In the genomic region with DNA sequence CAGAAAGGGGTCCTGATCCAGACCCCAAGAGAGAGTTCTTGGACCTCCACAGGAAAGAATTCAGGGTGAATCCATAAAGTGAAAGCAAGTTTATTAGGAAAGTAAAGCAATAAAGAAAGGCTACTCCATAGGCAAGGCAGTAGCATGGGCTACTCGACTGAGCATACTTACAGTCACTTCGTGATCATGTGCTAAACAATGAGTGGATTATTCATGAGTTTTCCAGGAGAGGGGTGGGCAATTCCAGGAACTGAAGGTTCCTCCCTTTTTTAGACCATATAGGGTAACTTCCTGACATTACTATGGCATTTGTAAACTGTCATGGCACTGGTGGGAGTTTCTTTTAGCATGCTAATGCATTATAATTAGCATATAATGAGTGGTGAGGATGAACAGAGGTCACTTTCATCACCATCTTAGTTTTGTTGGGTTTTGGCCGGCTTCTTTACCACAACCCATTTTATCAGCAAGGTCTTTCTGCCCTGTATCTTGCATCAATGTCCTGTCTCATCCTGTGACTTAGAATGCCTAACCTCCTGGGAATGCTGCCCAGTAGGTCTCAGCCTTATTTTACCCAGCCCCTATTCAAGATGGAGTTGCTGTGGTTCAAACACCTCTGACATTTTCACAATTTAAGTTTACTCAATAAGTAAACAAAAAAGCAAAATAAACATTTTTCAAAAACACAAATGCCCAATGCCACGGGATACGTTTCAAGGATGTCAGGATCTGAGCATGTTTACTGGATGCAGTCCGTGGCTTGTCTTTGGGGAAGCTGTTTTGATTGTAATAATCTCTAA, we compare ENCODE assay signal across 1 cellular context.
TF ChIP-seq lines count a peak whose summit lies in the region.

No MANE protein-coding gene starts in this region.

TF ChIP-seq in K562, 482 proteins besides CTCF, POLR2A, EP300 and RAD21 (continues in another document):
- peak; percentile 87; the same call in 1 of the 2 replicates for TF ChIP-seq HSF4 (CRISPR knock-in tag; IDR thresholded peaks at IDR 0.05; ENCODE audit: borderline replicate concordance)
- TF ChIP-seq ZNF174 (CRISPR knock-in tag; IDR thresholded peaks at IDR 0.05) = peak; percentile 90
- TF ChIP-seq RBBP5 (IDR thresholded peaks at IDR 0.05; ENCODE audit: borderline replicate concordance, insufficient read depth, low read length, poor library complexity, severe bottlenecking) = no peak
- TF ChIP-seq SREBF1 (IDR thresholded peaks at IDR 0.05; ENCODE audit: borderline replicate concordance, low read depth, low read length) = no peak
- TF ChIP-seq NFE2L1 (tag; IDR thresholded peaks at IDR 0.05; ENCODE audit: borderline replicate concordance, low read depth) = peak; percentile 93
- no peak for TF ChIP-seq ZEB2 (IDR thresholded peaks at IDR 0.05)
- peak; percentile 72 for TF ChIP-seq DEAF1 (CRISPR knock-in tag; IDR thresholded peaks at IDR 0.05)
- TF ChIP-seq CEBPG (CRISPR knock-in tag; IDR thresholded peaks at IDR 0.05) = no peak
- peak; percentile 67 to 81; a peak in 3 of 4 replicates for TF ChIP-seq CEBPG (tag; conservative IDR thresholded peaks at IDR 0.05 in 1 of 2, IDR thresholded peaks at IDR 0.05 in 1 of 2)
- peak; percentile 99 for TF ChIP-seq ERF (CRISPR knock-in tag; IDR thresholded peaks at IDR 0.05)
- peak; percentile 96 for TF ChIP-seq RFX7 (CRISPR knock-in tag; IDR thresholded peaks at IDR 0.05)
- TF ChIP-seq, protein P1, sequence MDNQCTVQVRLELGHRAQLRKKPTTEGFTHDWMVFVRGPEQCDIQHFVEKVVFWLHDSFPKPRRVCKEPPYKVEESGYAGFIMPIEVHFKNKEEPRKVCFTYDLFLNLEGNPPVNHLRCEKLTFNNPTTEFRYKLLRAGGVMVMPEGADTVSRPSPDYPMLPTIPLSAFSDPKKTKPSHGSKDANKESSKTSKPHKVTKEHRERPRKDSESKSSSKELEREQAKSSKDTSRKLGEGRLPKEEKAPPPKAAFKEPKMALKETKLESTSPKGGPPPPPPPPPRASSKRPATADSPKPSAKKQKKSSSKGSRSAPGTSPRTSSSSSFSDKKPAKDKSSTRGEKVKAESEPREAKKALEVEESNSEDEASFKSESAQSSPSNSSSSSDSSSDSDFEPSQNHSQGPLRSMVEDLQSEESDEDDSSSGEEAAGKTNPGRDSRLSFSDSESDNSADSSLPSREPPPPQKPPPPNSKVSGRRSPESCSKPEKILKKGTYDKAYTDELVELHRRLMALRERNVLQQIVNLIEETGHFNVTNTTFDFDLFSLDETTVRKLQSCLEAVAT (IDR thresholded peaks at IDR 0.05) = 0 out of 4 replicates have a peak, but pooled peaks of 1 of the 2 experiments have one; percentile 1
- TF ChIP-seq SMAD3 (CRISPR knock-in tag; conservative IDR thresholded peaks at IDR 0.05) = peak; percentile 99
- TF ChIP-seq MBD2 (IDR thresholded peaks at IDR 0.05; ENCODE audit: borderline replicate concordance, low read depth) = peak; percentile 47; the same call in 1 of the 2 replicates
- no peak for TF ChIP-seq BRCA1 (IDR thresholded peaks at IDR 0.05)
- no peak for TF ChIP-seq BRCA1 (CRISPR knock-in tag; IDR thresholded peaks at IDR 0.05)
- TF ChIP-seq CREB3 (tag; conservative IDR thresholded peaks at IDR 0.05; ENCODE audit: low read depth) = peak; percentile 100
- TF ChIP-seq OTX1 (CRISPR knock-in tag; IDR thresholded peaks at IDR 0.05) = peak; percentile 99
- peak; percentile 90 for TF ChIP-seq HEY1 (CRISPR knock-in tag; IDR thresholded peaks at IDR 0.05; ENCODE audit: borderline replicate concordance)
- TF ChIP-seq, protein P2, sequence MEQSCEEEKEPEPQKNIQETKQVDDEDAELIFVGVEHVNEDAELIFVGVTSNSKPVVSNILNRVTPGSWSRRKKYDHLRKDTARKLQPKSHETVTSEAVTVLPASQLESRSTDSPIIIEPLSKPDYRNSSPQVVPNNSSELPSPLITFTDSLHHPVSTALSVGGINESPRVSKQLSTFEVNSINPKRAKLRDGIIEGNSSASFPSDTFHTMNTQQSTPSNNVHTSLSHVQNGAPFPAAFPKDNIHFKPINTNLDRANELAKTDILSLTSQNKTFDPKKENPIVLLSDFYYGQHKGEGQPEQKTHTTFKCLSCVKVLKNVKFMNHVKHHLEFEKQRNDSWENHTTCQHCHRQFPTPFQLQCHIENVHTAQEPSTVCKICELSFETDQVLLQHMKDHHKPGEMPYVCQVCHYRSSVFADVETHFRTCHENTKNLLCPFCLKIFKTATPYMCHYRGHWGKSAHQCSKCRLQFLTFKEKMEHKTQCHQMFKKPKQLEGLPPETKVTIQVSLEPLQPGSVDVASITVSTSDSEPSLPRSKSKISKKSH (CRISPR knock-in tag; IDR thresholded peaks at IDR 0.05) = peak; percentile 91
- peak; percentile 98 for TF ChIP-seq TAF7 (tag; IDR thresholded peaks at IDR 0.05)
- TF ChIP-seq PRPF4 (IDR thresholded peaks at IDR 0.05; ENCODE audit: insufficient read depth, low read depth, low read length, poor library complexity, severe bottlenecking) = no peak
- TF ChIP-seq NFRKB (IDR thresholded peaks at IDR 0.05; ENCODE audit: low read depth) = peak; percentile 87
- no peak for TF ChIP-seq JUN (IDR thresholded peaks at IDR 0.05; ENCODE audit: borderline replicate concordance, low read depth, low read length)
- TF ChIP-seq JUN (CRISPR knock-in tag; IDR thresholded peaks at IDR 0.05; ENCODE audit: borderline replicate concordance) = no peak
- peak; percentile 91; the same call in 1 of the 2 replicates for TF ChIP-seq ZNF212 (CRISPR knock-in tag; IDR thresholded peaks at IDR 0.05)
- TF ChIP-seq, protein P3, sequence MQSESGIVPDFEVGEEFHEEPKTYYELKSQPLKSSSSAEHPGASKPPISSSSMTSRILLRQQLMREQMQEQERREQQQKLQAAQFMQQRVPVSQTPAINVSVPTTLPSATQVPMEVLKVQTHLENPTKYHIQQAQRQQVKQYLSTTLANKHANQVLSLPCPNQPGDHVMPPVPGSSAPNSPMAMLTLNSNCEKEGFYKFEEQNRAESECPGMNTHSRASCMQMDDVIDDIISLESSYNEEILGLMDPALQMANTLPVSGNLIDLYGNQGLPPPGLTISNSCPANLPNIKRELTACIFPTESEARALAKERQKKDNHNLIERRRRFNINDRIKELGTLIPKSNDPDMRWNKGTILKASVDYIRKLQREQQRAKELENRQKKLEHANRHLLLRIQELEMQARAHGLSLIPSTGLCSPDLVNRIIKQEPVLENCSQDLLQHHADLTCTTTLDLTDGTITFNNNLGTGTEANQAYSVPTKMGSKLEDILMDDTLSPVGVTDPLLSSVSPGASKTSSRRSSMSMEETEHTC (IDR thresholded peaks at IDR 0.05) = peak; percentile 81
- peak; percentile 81 for TF ChIP-seq ZNF3 (CRISPR knock-in tag; IDR thresholded peaks at IDR 0.05)
- TF ChIP-seq STAT5A (IDR thresholded peaks at IDR 0.05; ENCODE audit: borderline replicate concordance, low read length) = peak; percentile 98
- peak; percentile 91 for TF ChIP-seq ESRRA (IDR thresholded peaks at IDR 0.05; ENCODE audit: borderline replicate concordance, low read depth)
- no peak for TF ChIP-seq ZBTB5 (IDR thresholded peaks at IDR 0.05)
- no peak for TF ChIP-seq RBM22 (IDR thresholded peaks at IDR 0.05; ENCODE audit: low read depth, low read length, poor library complexity, severe bottlenecking)
- TF ChIP-seq SNRNP70 (optimal IDR thresholded peaks at IDR 0.05; ENCODE audit: low read depth, low read length) = no peak
- TF ChIP-seq U2AF1 (optimal IDR thresholded peaks at IDR 0.05; ENCODE audit: low read depth, low read length) = no peak
- TF ChIP-seq COPS2 (conservative IDR thresholded peaks at IDR 0.05) = no peak
- TF ChIP-seq TAF15 (IDR thresholded peaks at IDR 0.05; ENCODE audit: low read depth, low read length) = no peak
- peak; percentile 58; the same call in 1 of the 2 replicates for TF ChIP-seq PHB (CRISPR knock-in tag; IDR thresholded peaks at IDR 0.05)
- peak; percentile 69 for TF ChIP-seq ZNF507 (tag; conservative IDR thresholded peaks at IDR 0.05)
- no peak for TF ChIP-seq ZNF280A (IDR thresholded peaks at IDR 0.05; ENCODE audit: low read depth, partially characterized antibody)
- TF ChIP-seq ZNF77 (CRISPR knock-in tag; IDR thresholded peaks at IDR 0.05) = peak; percentile 56; the same call in 1 of the 2 replicates
- TF ChIP-seq CHAMP1 (IDR thresholded peaks at IDR 0.05) = no peak
- TF ChIP-seq NRF1 (conservative IDR thresholded peaks at IDR 0.05 in 1 of 2, IDR thresholded peaks at IDR 0.05 in 1 of 2) = peak; percentile 68 to 69
- TF ChIP-seq, protein P4, sequence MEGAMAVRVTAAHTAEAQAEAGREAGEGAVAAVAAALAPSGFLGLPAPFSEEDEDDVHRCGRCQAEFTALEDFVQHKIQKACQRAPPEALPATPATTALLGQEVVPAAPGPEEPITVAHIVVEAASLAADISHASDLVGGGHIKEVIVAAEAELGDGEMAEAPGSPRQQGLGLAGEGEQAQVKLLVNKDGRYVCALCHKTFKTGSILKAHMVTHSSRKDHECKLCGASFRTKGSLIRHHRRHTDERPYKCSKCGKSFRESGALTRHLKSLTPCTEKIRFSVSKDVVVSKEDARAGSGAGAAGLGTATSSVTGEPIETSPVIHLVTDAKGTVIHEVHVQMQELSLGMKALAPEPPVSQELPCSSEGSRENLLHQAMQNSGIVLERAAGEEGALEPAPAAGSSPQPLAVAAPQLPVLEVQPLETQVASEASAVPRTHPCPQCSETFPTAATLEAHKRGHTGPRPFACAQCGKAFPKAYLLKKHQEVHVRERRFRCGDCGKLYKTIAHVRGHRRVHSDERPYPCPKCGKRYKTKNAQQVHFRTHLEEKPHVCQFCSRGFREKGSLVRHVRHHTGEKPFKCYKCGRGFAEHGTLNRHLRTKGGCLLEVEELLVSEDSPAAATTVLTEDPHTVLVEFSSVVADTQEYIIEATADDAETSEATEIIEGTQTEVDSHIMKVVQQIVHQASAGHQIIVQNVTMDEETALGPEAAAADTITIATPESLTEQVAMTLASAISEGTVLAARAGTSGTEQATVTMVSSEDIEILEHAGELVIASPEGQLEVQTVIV (CRISPR knock-in tag; IDR thresholded peaks at IDR 0.05; ENCODE audit: borderline replicate concordance) = peak; percentile 86
- no peak for TF ChIP-seq BRF1 (IDR thresholded peaks at IDR 0.05; ENCODE audit: borderline replicate concordance, extremely low read depth, insufficient read length)
- TF ChIP-seq CHCHD3 (CRISPR knock-in tag; IDR thresholded peaks at IDR 0.05) = no peak
- peak; percentile 71; the same call in 1 of the 2 replicates for TF ChIP-seq NR2F6 (CRISPR knock-in tag; IDR thresholded peaks at IDR 0.05)
- no peak for TF ChIP-seq ZNF274 (IDR thresholded peaks at IDR 0.05; ENCODE audit: borderline replicate concordance, low read depth, low read length)
- peak; percentile 99 for TF ChIP-seq PTTG1 (tag; IDR thresholded peaks at IDR 0.05; ENCODE audit: low read depth)
